In the genomic region with DNA sequence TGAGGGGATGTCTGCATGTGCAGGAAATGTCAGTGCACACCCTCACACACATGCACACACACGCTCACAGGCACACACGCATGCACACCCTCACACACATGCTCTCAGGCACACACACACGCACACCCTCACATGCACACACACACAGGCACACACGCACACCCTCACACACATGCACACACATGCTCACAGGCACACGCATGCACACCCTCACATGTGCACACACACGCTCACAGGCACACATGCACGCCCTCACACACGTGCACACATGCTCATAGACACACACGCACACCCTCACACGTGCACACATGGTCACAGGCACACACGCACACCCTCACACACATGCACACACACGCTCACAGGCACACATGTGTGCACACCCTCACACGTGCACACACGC, we compare ENCODE assay signal across 3 cellular contexts.
TF ChIP-seq lines count a peak whose summit lies in the region.

No MANE protein-coding gene starts in this region.

TF ChIP-seq in IMR-90, 13 proteins besides CTCF, POLR2A, EP300 and RAD21:
- TF ChIP-seq, protein P1, sequence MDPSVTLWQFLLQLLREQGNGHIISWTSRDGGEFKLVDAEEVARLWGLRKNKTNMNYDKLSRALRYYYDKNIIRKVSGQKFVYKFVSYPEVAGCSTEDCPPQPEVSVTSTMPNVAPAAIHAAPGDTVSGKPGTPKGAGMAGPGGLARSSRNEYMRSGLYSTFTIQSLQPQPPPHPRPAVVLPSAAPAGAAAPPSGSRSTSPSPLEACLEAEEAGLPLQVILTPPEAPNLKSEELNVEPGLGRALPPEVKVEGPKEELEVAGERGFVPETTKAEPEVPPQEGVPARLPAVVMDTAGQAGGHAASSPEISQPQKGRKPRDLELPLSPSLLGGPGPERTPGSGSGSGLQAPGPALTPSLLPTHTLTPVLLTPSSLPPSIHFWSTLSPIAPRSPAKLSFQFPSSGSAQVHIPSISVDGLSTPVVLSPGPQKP (IDR thresholded peaks at IDR 0.05; ENCODE audit: borderline replicate concordance, low read depth, low read length): no peak
- TF ChIP-seq BHLHE40 (IDR thresholded peaks at IDR 0.05; ENCODE audit: low read depth, low read length) (no peak), MXI1 (IDR thresholded peaks at IDR 0.05; ENCODE audit: borderline replicate concordance, low read depth, low read length) (no peak), RFX5 (IDR thresholded peaks at IDR 0.05; ENCODE audit: low read depth, low read length) (no peak), CHD1 (IDR thresholded peaks at IDR 0.05; ENCODE audit: low read depth, low read length) (no peak), FOS (IDR thresholded peaks at IDR 0.05; ENCODE audit: low read depth, low read length) (no peak), CEBPB (IDR thresholded peaks at IDR 0.05; ENCODE audit: low read depth, low read length) (no peak), NFE2L2 (IDR thresholded peaks at IDR 0.05; ENCODE audit: low read depth, low read length) (no peak), MAFK (IDR thresholded peaks at IDR 0.05; ENCODE audit: low read depth, low read length) (no peak), SMC3 (IDR thresholded peaks at IDR 0.05; ENCODE audit: low read depth, low read length) (no peak), RCOR1 (IDR thresholded peaks at IDR 0.05; ENCODE audit: insufficient replicate concordance, low read length) (no peak), MAZ (IDR thresholded peaks at IDR 0.05; ENCODE audit: borderline replicate concordance, low read depth, low read length) (no peak)
- TF ChIP-seq, protein P2, sequence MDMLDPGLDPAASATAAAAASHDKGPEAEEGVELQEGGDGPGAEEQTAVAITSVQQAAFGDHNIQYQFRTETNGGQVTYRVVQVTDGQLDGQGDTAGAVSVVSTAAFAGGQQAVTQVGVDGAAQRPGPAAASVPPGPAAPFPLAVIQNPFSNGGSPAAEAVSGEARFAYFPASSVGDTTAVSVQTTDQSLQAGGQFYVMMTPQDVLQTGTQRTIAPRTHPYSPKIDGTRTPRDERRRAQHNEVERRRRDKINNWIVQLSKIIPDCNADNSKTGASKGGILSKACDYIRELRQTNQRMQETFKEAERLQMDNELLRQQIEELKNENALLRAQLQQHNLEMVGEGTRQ (IDR thresholded peaks at IDR 0.05; ENCODE audit: low read depth, low read length): no peak

TF ChIP-seq in endothelial cell of umbilical vein, 7 proteins besides CTCF, POLR2A, EP300 and RAD21:
- TF ChIP-seq FOS (IDR thresholded peaks at IDR 0.05; ENCODE audit: borderline replicate concordance, insufficient read depth, low read length): no peak
- TF ChIP-seq, protein P3, sequence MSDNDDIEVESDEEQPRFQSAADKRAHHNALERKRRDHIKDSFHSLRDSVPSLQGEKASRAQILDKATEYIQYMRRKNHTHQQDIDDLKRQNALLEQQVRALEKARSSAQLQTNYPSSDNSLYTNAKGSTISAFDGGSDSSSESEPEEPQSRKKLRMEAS (IDR thresholded peaks at IDR 0.05; ENCODE audit: insufficient read depth, insufficient read length): peak; percentile 13

TF ChIP-seq in HEK293T, 16 proteins besides CTCF, POLR2A, EP300 and RAD21:
- TF ChIP-seq FOXA1 (IDR thresholded peaks at IDR 0.05): no peak
- TF ChIP-seq ARNT (IDR thresholded peaks at IDR 0.05): no peak
- no peak for TF ChIP-seq SP1 (IDR thresholded peaks at IDR 0.05)
- no peak for TF ChIP-seq FOXK2 (IDR thresholded peaks at IDR 0.05)
- TF ChIP-seq BHLHE40 (IDR thresholded peaks at IDR 0.05; ENCODE audit: borderline replicate concordance): no peak
- no peak for TF ChIP-seq FOXM1 (IDR thresholded peaks at IDR 0.05; ENCODE audit: borderline replicate concordance)
- no peak for TF ChIP-seq L3MBTL2 (conservative IDR thresholded peaks at IDR 0.05)
- no peak for TF ChIP-seq HDGF (IDR thresholded peaks at IDR 0.05; ENCODE audit: borderline replicate concordance)
- no peak for TF ChIP-seq SUZ12 (IDR thresholded peaks at IDR 0.05)
- TF ChIP-seq TARDBP (IDR thresholded peaks at IDR 0.05): no peak
- no peak for TF ChIP-seq LEF1 (IDR thresholded peaks at IDR 0.05; ENCODE audit: borderline replicate concordance)
- TF ChIP-seq ELF4 (IDR thresholded peaks at IDR 0.05): no peak
- no peak for TF ChIP-seq NFRKB (IDR thresholded peaks at IDR 0.05)
- TF ChIP-seq, protein P4, sequence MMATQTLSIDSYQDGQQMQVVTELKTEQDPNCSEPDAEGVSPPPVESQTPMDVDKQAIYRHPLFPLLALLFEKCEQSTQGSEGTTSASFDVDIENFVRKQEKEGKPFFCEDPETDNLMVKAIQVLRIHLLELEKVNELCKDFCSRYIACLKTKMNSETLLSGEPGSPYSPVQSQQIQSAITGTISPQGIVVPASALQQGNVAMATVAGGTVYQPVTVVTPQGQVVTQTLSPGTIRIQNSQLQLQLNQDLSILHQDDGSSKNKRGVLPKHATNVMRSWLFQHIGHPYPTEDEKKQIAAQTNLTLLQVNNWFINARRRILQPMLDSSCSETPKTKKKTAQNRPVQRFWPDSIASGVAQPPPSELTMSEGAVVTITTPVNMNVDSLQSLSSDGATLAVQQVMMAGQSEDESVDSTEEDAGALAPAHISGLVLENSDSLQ (IDR thresholded peaks at IDR 0.05): no peak
- no peak for TF ChIP-seq ZNF384 (IDR thresholded peaks at IDR 0.05)
- TF ChIP-seq CTBP1 (IDR thresholded peaks at IDR 0.05; ENCODE audit: borderline replicate concordance): no peak
